3 cellular contexts compared by ENCODE assay signal in genomic region chr22:17349172-17349571, GRCh38.
TF ChIP-seq lines count a peak whose summit lies in the region.

No MANE protein-coding gene starts in this region.

TF ChIP-seq in SK-N-SH, 30 proteins besides CTCF, POLR2A, EP300 and RAD21:
- TF ChIP-seq USF2 (IDR thresholded peaks at IDR 0.05; ENCODE audit: borderline replicate concordance, low read depth, low read length) (no peak), EZH2phosphoT487 (IDR thresholded peaks at IDR 0.05; ENCODE audit: borderline replicate concordance, low read depth) (no peak), TCF12 (IDR thresholded peaks at IDR 0.05) (no peak), SIN3A (IDR thresholded peaks at IDR 0.05; ENCODE audit: borderline replicate concordance, low read depth, low read length) (no peak), RCOR1 (IDR thresholded peaks at IDR 0.05; ENCODE audit: low read length) (no peak), CHD2 (IDR thresholded peaks at IDR 0.05; ENCODE audit: low read length, partially characterized antibody) (no peak), IRF3 (IDR thresholded peaks at IDR 0.05; ENCODE audit: low read depth, low read length) (no peak), NRF1 (IDR thresholded peaks at IDR 0.05; ENCODE audit: low read depth, low read length) (no peak)

TF ChIP-seq in SK-N-SH treated with all-trans-retinoic acid at 6 μM for 48 hours, 23 proteins besides CTCF, POLR2A, EP300 and RAD21:
- TF ChIP-seq, protein P1, sequence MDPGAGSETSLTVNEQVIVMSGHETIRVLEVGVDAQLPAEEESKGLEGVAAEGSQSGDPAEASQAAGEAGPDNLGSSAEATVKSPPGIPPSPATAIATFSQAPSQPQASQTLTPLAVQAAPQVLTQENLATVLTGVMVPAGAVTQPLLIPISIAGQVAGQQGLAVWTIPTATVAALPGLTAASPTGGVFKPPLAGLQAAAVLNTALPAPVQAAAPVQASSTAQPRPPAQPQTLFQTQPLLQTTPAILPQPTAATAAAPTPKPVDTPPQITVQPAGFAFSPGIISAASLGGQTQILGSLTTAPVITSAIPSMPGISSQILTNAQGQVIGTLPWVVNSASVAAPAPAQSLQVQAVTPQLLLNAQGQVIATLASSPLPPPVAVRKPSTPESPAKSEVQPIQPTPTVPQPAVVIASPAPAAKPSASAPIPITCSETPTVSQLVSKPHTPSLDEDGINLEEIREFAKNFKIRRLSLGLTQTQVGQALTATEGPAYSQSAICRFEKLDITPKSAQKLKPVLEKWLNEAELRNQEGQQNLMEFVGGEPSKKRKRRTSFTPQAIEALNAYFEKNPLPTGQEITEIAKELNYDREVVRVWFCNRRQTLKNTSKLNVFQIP (CRISPR knock-in tag; IDR thresholded peaks at IDR 0.05; ENCODE audit: borderline replicate concordance, low read depth) = no peak
- TF ChIP-seq CREB5 (CRISPR knock-in tag; IDR thresholded peaks at IDR 0.05; ENCODE audit: low read depth) = no peak
- TF ChIP-seq GLIS3 (CRISPR knock-in tag; IDR thresholded peaks at IDR 0.05) = no peak
- TF ChIP-seq, protein P2, sequence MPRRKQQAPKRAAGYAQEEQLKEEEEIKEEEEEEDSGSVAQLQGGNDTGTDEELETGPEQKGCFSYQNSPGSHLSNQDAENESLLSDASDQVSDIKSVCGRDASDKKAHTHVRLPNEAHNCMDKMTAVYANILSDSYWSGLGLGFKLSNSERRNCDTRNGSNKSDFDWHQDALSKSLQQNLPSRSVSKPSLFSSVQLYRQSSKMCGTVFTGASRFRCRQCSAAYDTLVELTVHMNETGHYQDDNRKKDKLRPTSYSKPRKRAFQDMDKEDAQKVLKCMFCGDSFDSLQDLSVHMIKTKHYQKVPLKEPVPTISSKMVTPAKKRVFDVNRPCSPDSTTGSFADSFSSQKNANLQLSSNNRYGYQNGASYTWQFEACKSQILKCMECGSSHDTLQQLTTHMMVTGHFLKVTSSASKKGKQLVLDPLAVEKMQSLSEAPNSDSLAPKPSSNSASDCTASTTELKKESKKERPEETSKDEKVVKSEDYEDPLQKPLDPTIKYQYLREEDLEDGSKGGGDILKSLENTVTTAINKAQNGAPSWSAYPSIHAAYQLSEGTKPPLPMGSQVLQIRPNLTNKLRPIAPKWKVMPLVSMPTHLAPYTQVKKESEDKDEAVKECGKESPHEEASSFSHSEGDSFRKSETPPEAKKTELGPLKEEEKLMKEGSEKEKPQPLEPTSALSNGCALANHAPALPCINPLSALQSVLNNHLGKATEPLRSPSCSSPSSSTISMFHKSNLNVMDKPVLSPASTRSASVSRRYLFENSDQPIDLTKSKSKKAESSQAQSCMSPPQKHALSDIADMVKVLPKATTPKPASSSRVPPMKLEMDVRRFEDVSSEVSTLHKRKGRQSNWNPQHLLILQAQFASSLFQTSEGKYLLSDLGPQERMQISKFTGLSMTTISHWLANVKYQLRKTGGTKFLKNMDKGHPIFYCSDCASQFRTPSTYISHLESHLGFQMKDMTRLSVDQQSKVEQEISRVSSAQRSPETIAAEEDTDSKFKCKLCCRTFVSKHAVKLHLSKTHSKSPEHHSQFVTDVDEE (CRISPR knock-in tag; IDR thresholded peaks at IDR 0.05) = no peak
- no peak for TF ChIP-seq CSDC2 (CRISPR knock-in tag; IDR thresholded peaks at IDR 0.05)

TF ChIP-seq in H1, 55 proteins besides CTCF, POLR2A, EP300 and RAD21 (continued from another document):
- TF ChIP-seq NANOG (IDR thresholded peaks at IDR 0.05; ENCODE audit: insufficient read depth, low read depth, low read length, poor library complexity, severe bottlenecking) (no peak), TAF7 (optimal IDR thresholded peaks at IDR 0.05; ENCODE audit: borderline replicate concordance, low read depth, low read length) (no peak), JUN (IDR thresholded peaks at IDR 0.05; ENCODE audit: low read depth, low read length) (no peak), SP1 (IDR thresholded peaks at IDR 0.05; ENCODE audit: low read depth, low read length) (no peak), HDAC6 (IDR thresholded peaks at IDR 0.05; ENCODE audit: low read depth, low read length) (no peak), FOSL1 (IDR thresholded peaks at IDR 0.05; ENCODE audit: insufficient read depth, low read depth, low read length) (no peak), TCF12 (IDR thresholded peaks at IDR 0.05; ENCODE audit: low read depth, low read length) (no peak), PHF8 (conservative IDR thresholded peaks at IDR 0.05; ENCODE audit: low read depth, low read length) (no peak), CREB1 (IDR thresholded peaks at IDR 0.05) (no peak), MAX (IDR thresholded peaks at IDR 0.05) (no peak), MAFK (IDR thresholded peaks at IDR 0.05; ENCODE audit: low read depth, low read length) (no peak)
- TF ChIP-seq, protein P3, sequence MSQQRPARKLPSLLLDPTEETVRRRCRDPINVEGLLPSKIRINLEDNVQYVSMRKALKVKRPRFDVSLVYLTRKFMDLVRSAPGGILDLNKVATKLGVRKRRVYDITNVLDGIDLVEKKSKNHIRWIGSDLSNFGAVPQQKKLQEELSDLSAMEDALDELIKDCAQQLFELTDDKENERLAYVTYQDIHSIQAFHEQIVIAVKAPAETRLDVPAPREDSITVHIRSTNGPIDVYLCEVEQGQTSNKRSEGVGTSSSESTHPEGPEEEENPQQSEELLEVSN (IDR thresholded peaks at IDR 0.05) = no peak
TF ChIP-seq in H1: peak in this region for 0.
